ENCODE assay signal across 9 cellular contexts in genomic region chr1:145232874-145233630, GRCh38. TPM values are rescaled to one million over a fixed set of nuclear protein-coding genes. Genes with fewer than 3 reads are reported as not detected.
A peak's percentile ranks its signal among the peaks of the same experiment; 100 is the strongest.
DNase-seq lines count a peak whose midpoint lies in the region; ATAC-seq and TF ChIP-seq lines count a peak whose summit lies in the region.
"Not testable (repeated sequence)": the region's sequence is repeated elsewhere in the genome, so short reads cannot be mapped to it uniquely, and the experiment has no call there.
"Had no signal": no experiment of that assay in that cellular context is flagged by ENCODE, and none has a peak within 500 bp of the region (broad histone marks: within the 10 kb centered on the region; RNA-seq: fewer than 3 reads in every experiment).

No MANE protein-coding gene starts in this region.

- TF ChIP-seq CTCF in Calu3 (IDR thresholded peaks at IDR 0.05; ENCODE audit: unreplicated experiment); activated B cell treated with CpG ODN at 0.5 μM for 24 hours (IDR thresholded peaks at IDR 0.05); neural progenitor cell (IDR thresholded peaks at IDR 0.05): not testable (repeated sequence)

- H3K27me3 Mint-ChIP-seq in Calu3 (ENCODE audit: unreplicated experiment); activated B cell treated with CpG ODN at 0.5 μM for 24 hours; activated T-helper 17 cell treated with anti-CD3 and anti-CD28 coated beads, Interleukin-2, amount 50 U/mL, for 72 hours; immature natural killer cell (ENCODE audit: low read depth in 3 of 3); neural progenitor cell (ENCODE audit: insufficient read depth, low read depth); stimulated activated naive CD8-positive, alpha-beta T cell treated with anti-CD3 and anti-CD28 coated beads, Interleukin-15, amount 100 ng/mL, for 72 hours: not testable (repeated sequence)

- DNase-seq in Calu3 (peak; percentile 1), KBM-7 (peak; percentile 2), ecto neural progenitor cell (ENCODE audit: low spot score) (peak; percentile 41), immature natural killer cell (peak; percentile 5 to 16 (median 11)), neural progenitor cell (ENCODE audit: low spot score) (peak; percentile 10)
- not testable (repeated sequence) for DNase-seq in activated B cell treated with CpG ODN at 0.5 μM for 24 hours
- peak; percentile 19 to 41 for DNase-seq in stimulated activated naive CD8-positive, alpha-beta T cell treated with anti-CD3 and anti-CD28 coated beads, Interleukin-15, amount 100 ng/mL, for 72 hours

- H3K79me2 ChIP-seq in neural progenitor cell (ENCODE audit: low read depth) = not testable (repeated sequence)

- H3K4me3 Mint-ChIP-seq in Calu3 (ENCODE audit: low read depth, unreplicated experiment) (peak overlapping the region; percentile 67), activated B cell treated with CpG ODN at 0.5 μM for 24 hours (peak overlapping the region; percentile 59), immature natural killer cell (peak overlapping the region; percentile 57 to 75 (median 64)), neural progenitor cell (peak overlapping the region; percentile 59)
- H3K4me3 Mint-ChIP-seq in activated T-helper 17 cell treated with anti-CD3 and anti-CD28 coated beads, Interleukin-2, amount 50 U/mL, for 72 hours = peak overlapping the region; percentile 25
- peak overlapping the region; percentile 72 to 79 for H3K4me3 Mint-ChIP-seq in stimulated activated naive CD8-positive, alpha-beta T cell treated with anti-CD3 and anti-CD28 coated beads, Interleukin-15, amount 100 ng/mL, for 72 hours

- intact Hi-C loops in Calu3 (cut with micrococcal nuclease; ENCODE audit: unreplicated experiment); activated B cell treated with CpG ODN at 0.5 μM for 24 hours (cut with micrococcal nuclease): not testable (repeated sequence)

- peak overlapping the region; percentile 15 for H3K4me3 ChIP-seq in neural progenitor cell

- BruUV-seq in Calu3 (replicated peaks; lab: Mats Ljungman, UMichigan) = not testable (repeated sequence)

- not testable (repeated sequence) for H3K9ac ChIP-seq in neural progenitor cell

- POLR2A ChIA-PET in activated B cell treated with CpG ODN at 0.5 μM for 24 hours (lab: Charles Lee) = not testable (repeated sequence)

- ATAC-seq in activated B cell treated with CpG ODN at 0.5 μM for 24 hours (ENCODE audit: low read depth) = peak; percentile 60
- peak; percentile 83 for ATAC-seq in activated T-helper 17 cell treated with anti-CD3 and anti-CD28 coated beads, Interleukin-2, amount 50 U/mL, for 72 hours (replicated peaks)
- peak; percentile 90 for ATAC-seq in stimulated activated naive CD8-positive, alpha-beta T cell treated with anti-CD3 and anti-CD28 coated beads, Interleukin-15, amount 100 ng/mL, for 72 hours

- not testable (repeated sequence) for H3K4me1 Mint-ChIP-seq in Calu3 (ENCODE audit: low read depth, unreplicated experiment); activated B cell treated with CpG ODN at 0.5 μM for 24 hours; activated T-helper 17 cell treated with anti-CD3 and anti-CD28 coated beads, Interleukin-2, amount 50 U/mL, for 72 hours; immature natural killer cell; neural progenitor cell
- H3K4me1 Mint-ChIP-seq in stimulated activated naive CD8-positive, alpha-beta T cell treated with anti-CD3 and anti-CD28 coated beads, Interleukin-15, amount 100 ng/mL, for 72 hours = peaks cover 19% of the 10 kb centered on the region

- not testable (repeated sequence) for H3K36me3 ChIP-seq in neural progenitor cell

- H3K27me3 ChIP-seq in neural progenitor cell = peaks cover 18% of the 10 kb centered on the region

- in situ Hi-C loops in KBM-7 (cut with MboI; ENCODE audit: low pct_unique_long_range_greater_than_20kb, low sequenced_read_pairs) = not testable (repeated sequence)

- H2AFZ ChIP-seq in neural progenitor cell (replicated peaks) = peak overlapping the region; percentile 58

- H4K20me1 ChIP-seq in neural progenitor cell (ENCODE audit: low read depth) = not testable (repeated sequence)

- not testable (repeated sequence) for H3K9me3 ChIP-seq in neural progenitor cell (ENCODE audit: low read depth)

- H3K9me3 Mint-ChIP-seq in Calu3 (ENCODE audit: low read depth, unreplicated experiment); activated B cell treated with CpG ODN at 0.5 μM for 24 hours; activated T-helper 17 cell treated with anti-CD3 and anti-CD28 coated beads, Interleukin-2, amount 50 U/mL, for 72 hours; immature natural killer cell; neural progenitor cell; stimulated activated naive CD8-positive, alpha-beta T cell treated with anti-CD3 and anti-CD28 coated beads, Interleukin-15, amount 100 ng/mL, for 72 hours: not testable (repeated sequence)

- not testable (repeated sequence) for H3K27ac Mint-ChIP-seq in Calu3 (ENCODE audit: unreplicated experiment); activated B cell treated with CpG ODN at 0.5 μM for 24 hours; activated T-helper 17 cell treated with anti-CD3 and anti-CD28 coated beads, Interleukin-2, amount 50 U/mL, for 72 hours; immature natural killer cell; neural progenitor cell
- H3K27ac Mint-ChIP-seq in stimulated activated naive CD8-positive, alpha-beta T cell treated with anti-CD3 and anti-CD28 coated beads, Interleukin-15, amount 100 ng/mL, for 72 hours = peak overlapping the region in 1 of 2 donors; percentile 88

- H3F3A ChIP-seq in neural progenitor cell (ENCODE audit: low read depth) = not testable (repeated sequence)

- H3K4me1 ChIP-seq in neural progenitor cell = not testable (repeated sequence)

- not testable (repeated sequence) for H3K36me3 Mint-ChIP-seq in Calu3 (ENCODE audit: insufficient read depth, unreplicated experiment); activated B cell treated with CpG ODN at 0.5 μM for 24 hours (ENCODE audit: low read depth); activated T-helper 17 cell treated with anti-CD3 and anti-CD28 coated beads, Interleukin-2, amount 50 U/mL, for 72 hours (ENCODE audit: low read depth); immature natural killer cell; neural progenitor cell

- H3K4me2 ChIP-seq in neural progenitor cell = peak overlapping the region; percentile 65

- H3K27ac ChIP-seq in neural progenitor cell = not testable (repeated sequence)

- CTCF ChIA-PET in Calu3 (lab: Charles Lee); activated B cell treated with CpG ODN at 0.5 μM for 24 hours (lab: Charles Lee): not testable (repeated sequence)

RNA-seq across cellular contexts. Expression of gene PPIAL4D, which starts 8.9 kb away (rescaled TPM):
- total RNA-seq in Calu3 (2022) = not detected in 2 replicates
- not detected in 2 replicates for total RNA-seq in activated B cell treated with CpG ODN at 0.5 μM for 24 hours
- not detected for total RNA-seq in activated T-helper 17 cell treated with anti-CD3 and anti-CD28 coated beads, Interleukin-2, amount 50 U/mL, for 72 hours
- not detected for polyA plus RNA-seq in immature natural killer cell
- not detected in 2 replicates for total RNA-seq in neural progenitor cell (ENCODE audit: low replicate concordance)
- total RNA-seq: dermis blood vessel endothelial cell had no signal

Comparison
In these comparisons a context has a peak if more than half of its experiments do, and no peak if none do; other contexts are left out.
1. H3K4me3 Mint-ChIP-seq: peak in every context shown above with its lines; median percentile 76 in stimulated activated naive CD8-positive, alpha-beta T cell treated with anti-CD3 and anti-CD28 coated beads, Interleukin-15, amount 100 ng/mL, for 72 hours; 67 in Calu3; 64 in immature natural killer cell; 59 in activated B cell treated with CpG ODN at 0.5 μM for 24 hours; 59 in neural progenitor cell; 25 in activated T-helper 17 cell treated with anti-CD3 and anti-CD28 coated beads, Interleukin-2, amount 50 U/mL, for 72 hours.